Comparison of ENCODE assay signal across 38 cellular contexts in the genomic region with DNA sequence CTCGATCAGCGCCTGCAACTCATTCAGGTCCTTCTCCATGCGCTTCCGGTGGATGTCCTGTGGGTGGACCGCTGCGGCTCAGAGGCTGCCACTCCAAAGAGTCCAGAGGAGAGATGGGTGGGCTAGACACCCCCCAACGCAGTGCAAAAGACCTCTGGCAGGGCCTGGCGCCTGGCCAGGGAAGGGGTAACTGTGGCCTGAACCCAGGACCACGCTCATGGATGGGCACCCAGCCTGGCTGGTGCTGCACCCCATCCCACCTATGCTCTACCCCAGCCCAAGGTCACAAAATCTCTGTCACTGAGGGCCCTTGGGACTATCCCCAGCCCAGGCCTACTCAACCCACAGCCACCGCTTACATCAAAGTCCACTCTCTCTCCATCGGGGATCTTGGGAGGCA. TPM values are rescaled to one million over a fixed set of nuclear protein-coding genes. Genes with fewer than 3 reads are reported as not detected.
"Had no signal": no experiment of that assay in that cellular context is flagged by ENCODE, and none has a peak within 500 bp of the region (broad histone marks: within the 10 kb centered on the region; RNA-seq: fewer than 3 reads in every experiment).

No MANE protein-coding gene starts in this region.

- H3K4me1 Mint-ChIP-seq: activated CD4-positive, alpha-beta T cell treated with anti-CD3 and anti-CD28 coated beads for 36 hours; activated CD8-positive, alpha-beta memory T cell treated with anti-CD3 and anti-CD28 coated beads, Interleukin-2, amount 10 ng/mL, durations not matched to agents 7 days and 5 days; activated naive CD4-positive, alpha-beta T cell treated with anti-CD3 and anti-CD28 coated beads, Interleukin-2, amount 50 U/mL, for 24 hours; activated naive CD8-positive, alpha-beta T cell treated with anti-CD3 and anti-CD28 coated beads, Interleukin-2, amount 50 U/mL, for 24 hours; immature natural killer cell had no signal

- H3K27ac Mint-ChIP-seq: activated CD4-positive, alpha-beta T cell treated with anti-CD3 and anti-CD28 coated beads for 36 hours; activated CD8-positive, alpha-beta memory T cell treated with anti-CD3 and anti-CD28 coated beads, Interleukin-2, amount 10 ng/mL, durations not matched to agents 7 days and 5 days; activated CD8-positive, alpha-beta T cell treated with anti-CD3 and anti-CD28 coated beads, Interleukin-2, amount 10 ng/mL, durations not matched to agents 7 days and 5 days; activated naive CD4-positive, alpha-beta T cell treated with anti-CD3 and anti-CD28 coated beads, Interleukin-2, amount 50 U/mL, for 24 hours; activated naive CD8-positive, alpha-beta T cell treated with anti-CD3 and anti-CD28 coated beads, Interleukin-2, amount 50 U/mL, for 24 hours; activated T-helper 2 cell treated with anti-CD3 and anti-CD28 coated beads, Interferon-gamma antibody, Interleukin-2, Interleukin-4, amounts not matched to agents 10 μg/mL and 5 μg/mL and 100 μg/mL, durations not matched to agents 14 hours and 24 hours and 36 hours; effector memory CD8-positive, alpha-beta T cell; immature natural killer cell; natural killer cell treated with Interleukin-12 subunit alpha and Interleukin-12 subunit beta and Interleukin-15 and Interleukin-18, amount 100 ng/mL, for 72 hours; T-helper 2 cell treated with Interferon-gamma antibody and Interleukin-4, amounts not matched to agents 5 μg/mL and 100 μg/mL, for 36 hours had no signal

- H3K4me1 ChIP-seq: gastroesophageal sphincter, pancreas, prostate gland, tibial nerve had no signal

- H3K9me3 ChIP-seq: gastroesophageal sphincter, pancreas, prostate gland, tibial nerve had no signal

- H3K4me2 ChIP-seq: smooth muscle cell had no signal

- H3K27me3 ChIP-seq: pancreas, tibial nerve had no signal

- H3K27ac ChIP-seq: gastroesophageal sphincter, pancreas, prostate gland, tibial nerve had no signal

- H3K9me3 Mint-ChIP-seq: activated naive CD4-positive, alpha-beta T cell treated with anti-CD3 and anti-CD28 coated beads, Interleukin-2, amount 50 U/mL, for 24 hours; activated naive CD8-positive, alpha-beta T cell treated with anti-CD3 and anti-CD28 coated beads, Interleukin-2, amount 50 U/mL, for 24 hours; activated T-helper 2 cell treated with anti-CD3 and anti-CD28 coated beads, Interferon-gamma antibody, Interleukin-2, Interleukin-4, amounts not matched to agents 10 μg/mL and 5 μg/mL and 100 μg/mL, durations not matched to agents 14 hours and 24 hours and 36 hours; effector memory CD8-positive, alpha-beta T cell; immature natural killer cell; natural killer cell treated with Interleukin-12 subunit alpha and Interleukin-12 subunit beta and Interleukin-15 and Interleukin-18, amount 100 ng/mL, for 72 hours; T-helper 2 cell treated with Interferon-gamma antibody and Interleukin-4, amounts not matched to agents 5 μg/mL and 100 μg/mL, for 36 hours had no signal

- H3K4me3 ChIP-seq: gastroesophageal sphincter, lung, pancreas, prostate gland, smooth muscle cell, tibial nerve had no signal

- DNase-seq: activated CD4-positive, alpha-beta T cell treated with anti-CD3 and anti-CD28 coated beads for 36 hours; activated CD4-positive, CD25-positive, alpha-beta regulatory T cell; activated CD8-positive, alpha-beta memory T cell treated with anti-CD3 and anti-CD28 coated beads, Interleukin-2, amount 10 ng/mL, durations not matched to agents 7 days and 5 days; activated CD8-positive, alpha-beta T cell treated with anti-CD3 and anti-CD28 coated beads, Interleukin-2, amount 10 ng/mL, durations not matched to agents 7 days and 5 days; activated naive CD8-positive, alpha-beta T cell treated with anti-CD3 and anti-CD28 coated beads, Interleukin-2, amount 50 U/mL, for 24 hours; activated T-cell treated with anti-CD3 and anti-CD28 coated beads, Interleukin-2, amount 50 U/mL, for 48 hours; amygdala; cerebellar nuclear complex; cortex of kidney; effector memory CD8-positive, alpha-beta T cell; erythroblast; head of caudate nucleus; hypothalamus; immature natural killer cell; mesendoderm; retina; stimulated activated CD4-positive, alpha-beta T cell treated with anti-CD3 and anti-CD28 coated beads, Interleukin-15, amount 100 ng/mL, for 24 hours; stimulated activated CD4-positive, alpha-beta T cell treated with anti-CD3 and anti-CD28 coated beads, Interleukin-2, amount 100 ng/mL, for 24 hours; stimulated activated naive CD4-positive, alpha-beta T cell; T-helper 1 cell had no signal

- H3K4me3 Mint-ChIP-seq: activated CD4-positive, alpha-beta T cell treated with anti-CD3 and anti-CD28 coated beads for 36 hours; activated CD8-positive, alpha-beta memory T cell treated with anti-CD3 and anti-CD28 coated beads, Interleukin-2, amount 10 ng/mL, durations not matched to agents 7 days and 5 days; activated CD8-positive, alpha-beta T cell treated with anti-CD3 and anti-CD28 coated beads, Interleukin-2, amount 10 ng/mL, durations not matched to agents 7 days and 5 days; activated naive CD4-positive, alpha-beta T cell treated with anti-CD3 and anti-CD28 coated beads, Interleukin-2, amount 50 U/mL, for 24 hours; activated naive CD8-positive, alpha-beta T cell treated with anti-CD3 and anti-CD28 coated beads, Interleukin-2, amount 50 U/mL, for 24 hours; effector memory CD8-positive, alpha-beta T cell; immature natural killer cell; natural killer cell treated with Interleukin-12 subunit alpha and Interleukin-12 subunit beta and Interleukin-15 and Interleukin-18, amount 100 ng/mL, for 72 hours; T-helper 2 cell treated with Interferon-gamma antibody and Interleukin-4, amounts not matched to agents 5 μg/mL and 100 μg/mL, for 36 hours had no signal

- H3K36me3 ChIP-seq: gastroesophageal sphincter, pancreas, prostate gland, tibial nerve had no signal

- ATAC-seq: activated CD4-positive, alpha-beta T cell treated with anti-CD3 and anti-CD28 coated beads for 36 hours; activated CD8-positive, alpha-beta memory T cell treated with anti-CD3 and anti-CD28 coated beads, Interleukin-2, amount 10 ng/mL, durations not matched to agents 7 days and 5 days; activated CD8-positive, alpha-beta T cell treated with anti-CD3 and anti-CD28 coated beads, Interleukin-2, amount 10 ng/mL, durations not matched to agents 7 days and 5 days; activated naive CD8-positive, alpha-beta T cell treated with anti-CD3 and anti-CD28 coated beads, Interleukin-2, amount 50 U/mL, for 24 hours; effector memory CD8-positive, alpha-beta T cell; gastroesophageal sphincter; left lobe of liver; natural killer cell treated with Interleukin-12 subunit alpha and Interleukin-12 subunit beta and Interleukin-15 and Interleukin-18, amount 100 ng/mL, for 72 hours; pancreas had no signal

RNA-seq across cellular contexts. Expression of a gene that starts 12.2 kb away (rescaled TPM):
- total RNA-seq: activated CD4-positive, alpha-beta T cell treated with anti-CD3 and anti-CD28 coated beads for 36 hours; activated CD8-positive, alpha-beta memory T cell treated with anti-CD3 and anti-CD28 coated beads, Interleukin-2, amount 10 ng/mL, durations not matched to agents 7 days and 5 days; activated CD8-positive, alpha-beta T cell treated with anti-CD3 and anti-CD28 coated beads, Interleukin-2, amount 10 ng/mL, durations not matched to agents 7 days and 5 days; activated T-helper 2 cell treated with anti-CD3 and anti-CD28 coated beads, Interferon-gamma antibody, Interleukin-2, Interleukin-4, amounts not matched to agents 10 μg/mL and 5 μg/mL and 100 μg/mL, durations not matched to agents 14 hours and 24 hours and 36 hours; fibroblast of lung; natural killer cell treated with Interleukin-12 subunit alpha and Interleukin-12 subunit beta and Interleukin-15 and Interleukin-18, amount 100 ng/mL, for 72 hours had no signal
- polyA plus RNA-seq: immature natural killer cell had no signal

RNA-seq across cellular contexts. Expression of a gene that starts 33.9 kb away (rescaled TPM):
- total RNA-seq: activated CD4-positive, alpha-beta T cell treated with anti-CD3 and anti-CD28 coated beads for 36 hours; activated CD8-positive, alpha-beta memory T cell treated with anti-CD3 and anti-CD28 coated beads, Interleukin-2, amount 10 ng/mL, durations not matched to agents 7 days and 5 days; activated CD8-positive, alpha-beta T cell treated with anti-CD3 and anti-CD28 coated beads, Interleukin-2, amount 10 ng/mL, durations not matched to agents 7 days and 5 days; activated T-helper 2 cell treated with anti-CD3 and anti-CD28 coated beads, Interferon-gamma antibody, Interleukin-2, Interleukin-4, amounts not matched to agents 10 μg/mL and 5 μg/mL and 100 μg/mL, durations not matched to agents 14 hours and 24 hours and 36 hours; fibroblast of lung; fibroblast of villous mesenchyme; mononuclear cell; natural killer cell treated with Interleukin-12 subunit alpha and Interleukin-12 subunit beta and Interleukin-15 and Interleukin-18, amount 100 ng/mL, for 72 hours; temporal lobe; tibial nerve had no signal
- polyA plus RNA-seq: fibroblast of lung, immature natural killer cell had no signal

RNA-seq across cellular contexts. Expression of a gene that starts 56.3 kb away (rescaled TPM):
- total RNA-seq: activated CD4-positive, alpha-beta T cell treated with anti-CD3 and anti-CD28 coated beads for 36 hours; activated CD8-positive, alpha-beta memory T cell treated with anti-CD3 and anti-CD28 coated beads, Interleukin-2, amount 10 ng/mL, durations not matched to agents 7 days and 5 days; activated CD8-positive, alpha-beta T cell treated with anti-CD3 and anti-CD28 coated beads, Interleukin-2, amount 10 ng/mL, durations not matched to agents 7 days and 5 days; activated T-helper 2 cell treated with anti-CD3 and anti-CD28 coated beads, Interferon-gamma antibody, Interleukin-2, Interleukin-4, amounts not matched to agents 10 μg/mL and 5 μg/mL and 100 μg/mL, durations not matched to agents 14 hours and 24 hours and 36 hours; bronchial epithelial cell; fibroblast of lung; gastroesophageal sphincter; kidney epithelial cell; left lobe of liver; mononuclear cell; natural killer cell treated with Interleukin-12 subunit alpha and Interleukin-12 subunit beta and Interleukin-15 and Interleukin-18, amount 100 ng/mL, for 72 hours; pancreas; temporal lobe had no signal
- polyA plus RNA-seq: immature natural killer cell, urinary bladder had no signal
